In genomic region chrX:155592331-155592730, GRCh38 we compare ENCODE assay signal across 27 cellular contexts.
"Had no signal": no experiment of that assay in that cellular context is flagged by ENCODE, and none has a peak within 500 bp of the region (broad histone marks: within the 10 kb centered on the region; RNA-seq: fewer than 3 reads in every experiment).

No MANE protein-coding gene starts in this region.

- ATAC-seq: activated naive CD4-positive, alpha-beta T cell treated with anti-CD3 and anti-CD28 coated beads, Interleukin-2, amount 50 U/mL, for 72 hours; activated T-cell treated with anti-CD3 and anti-CD28 coated beads, Interleukin-2, amount 50 U/mL, for 72 hours; gastroesophageal sphincter; heart right ventricle; WTC11 had no signal

- H3K4me3 ChIP-seq: ascending aorta, coronary artery, dorsolateral prefrontal cortex, esophagus muscularis mucosa, gastroesophageal sphincter, heart right ventricle, hepatocyte had no signal

- H3K36me3 ChIP-seq: esophagus muscularis mucosa had no signal

- H3K9me3 ChIP-seq: gastroesophageal sphincter had no signal

- H3K27ac ChIP-seq: ascending aorta, coronary artery, dorsolateral prefrontal cortex, esophagus muscularis mucosa, gastroesophageal sphincter, heart right ventricle, hepatocyte, VCaP had no signal

- H3K4me1 ChIP-seq: ascending aorta, esophagus muscularis mucosa, gastroesophageal sphincter, heart right ventricle had no signal

- H3K27me3 ChIP-seq: ascending aorta, dorsolateral prefrontal cortex, esophagus muscularis mucosa, gastroesophageal sphincter, heart right ventricle, hepatocyte had no signal

- DNase-seq: activated CD4-positive, alpha-beta memory T cell treated with anti-CD3 and anti-CD28 coated beads, Interleukin-2, amount 10 ng/mL, durations not matched to agents 7 days and 5 days; activated CD4-positive, alpha-beta T cell treated with anti-CD3 and anti-CD28 coated beads for 1 hour; activated CD4-positive, alpha-beta T cell treated with anti-CD3 and anti-CD28 coated beads for 4 hours; activated CD4-positive, alpha-beta T cell treated with anti-CD3 and anti-CD28 coated beads, Interleukin-2, amount 10 ng/mL, durations not matched to agents 7 days and 5 days; activated CD4-positive, alpha-beta T cell treated with anti-CD3 and anti-CD28 coated beads, Interleukin-2, amount 50 U/mL, for 4 hours; activated CD8-positive, alpha-beta memory T cell treated with anti-CD3 and anti-CD28 coated beads, Interleukin-2, amount 50 U/mL, for 48 hours; activated gamma-delta T cell; activated naive CD4-positive, alpha-beta T cell; activated naive CD4-positive, alpha-beta T cell treated with anti-CD3 and anti-CD28 coated beads, Interleukin-2, amount 10 ng/mL, durations not matched to agents 7 days and 5 days; activated naive CD8-positive, alpha-beta T cell treated with anti-CD3 and anti-CD28 coated beads, Interleukin-2, amount 10 ng/mL, durations not matched to agents 7 days and 5 days; activated T-cell treated with anti-CD3 and anti-CD28 coated beads for 4 hours; activated T-cell treated with anti-CD3 and anti-CD28 coated beads, Interleukin-2, amount 50 U/mL, for 24 hours; activated T-cell treated with anti-CD3 and anti-CD28 coated beads, Interleukin-2, amount 50 U/mL, for 72 hours; dorsolateral prefrontal cortex; effector memory CD4-positive, alpha-beta T cell; endodermal cell; foreskin melanocyte; heart right ventricle; T-helper 2 cell had no signal

- H3K4me2 ChIP-seq: hepatocyte had no signal
